20 cellular contexts compared by ENCODE assay signal in the genomic region with DNA sequence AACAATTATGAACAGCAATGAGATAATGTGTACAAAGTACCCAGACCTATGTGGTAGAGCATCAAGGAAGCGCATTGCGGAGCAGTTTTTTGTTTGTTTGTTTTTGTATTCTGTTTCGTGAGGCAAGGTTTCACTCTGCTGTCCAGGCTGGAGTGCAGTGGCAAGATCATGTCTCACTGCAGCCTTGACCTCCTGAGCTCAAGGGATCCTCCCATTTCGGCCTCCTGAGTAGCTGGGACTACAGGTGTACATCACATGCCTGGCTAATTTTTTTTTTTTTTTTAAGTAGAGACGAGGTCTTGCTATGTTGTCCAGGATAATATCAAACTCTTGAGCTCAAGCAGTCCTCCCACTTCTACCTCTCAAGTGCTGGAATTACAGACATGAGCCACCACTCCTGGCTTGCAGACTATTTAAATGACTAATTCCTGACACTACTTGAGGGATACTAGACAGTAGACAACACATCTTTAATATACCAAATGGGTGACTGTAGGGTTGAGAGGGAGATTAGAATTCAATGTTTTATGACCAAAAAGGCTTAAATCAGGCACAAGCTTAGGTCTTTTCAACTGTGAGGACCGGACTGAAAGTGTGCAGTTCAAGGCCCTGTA. TPM values are rescaled to one million over a fixed set of nuclear protein-coding genes. Genes with fewer than 3 reads are reported as not detected.
DNase-seq lines count a peak whose midpoint lies in the region; ATAC-seq, FAIRE-seq and TF ChIP-seq lines count a peak whose summit lies in the region.
"Had no signal": no experiment of that assay in that cellular context is flagged by ENCODE, and none has a peak within 500 bp of the region (broad histone marks: within the 10 kb centered on the region; RNA-seq: fewer than 3 reads in every experiment).

No MANE protein-coding gene starts in this region.

- no peaks in the 10 kb centered on the region for H3K4me1 Mint-ChIP-seq in CD8-positive, alpha-beta memory T cell
- H3K4me1 Mint-ChIP-seq: CD14-positive monocyte had no signal

- CTCF ChIA-PET in CD8-positive, alpha-beta memory T cell (lab: Charles Lee): no interaction called here
- CTCF ChIA-PET in IMR-90 (lab: Yijun Ruan, JAX): interaction anchor here (1.0 to 2.1 kb wide), 2 partner anchors 84 to 91 kb away, joined by 4 read pairs; no protein-coding TSS in a partner anchor

- in situ Hi-C loops in IMR-90 (cut with MboI; ENCODE audit: low sequenced_read_pairs): loop anchor here (10.0 kb wide), 1 partner anchor 76 kb away; no protein-coding TSS in a partner anchor

- H3K56ac ChIP-seq in IMR-90 (ENCODE audit: extremely low read depth, insufficient read depth, low read length): peak overlapping the region; percentile 89

- H3K18ac ChIP-seq in IMR-90 (ENCODE audit: low read depth, low read length) (peak overlapping the region; percentile 99), mesenchymal stem cell (ENCODE audit: low read depth in 1 of 2, low read length in 2 of 2) (no peak overlapping the region)

- intact Hi-C loops in IMR-90 (cut with micrococcal nuclease): loop anchor here (2.0 kb wide), 1 partner anchor 162 kb away; no protein-coding TSS in a partner anchor

- no peaks in the 10 kb centered on the region for H3K4me1 ChIP-seq in CD8-positive, alpha-beta memory T cell (ENCODE audit: insufficient read depth, low read length)
- H3K4me1 ChIP-seq in IMR-90 (ENCODE audit: control insufficient read depth, insufficient read depth, low read length) (peaks cover 11% of the 10 kb centered on the region; the same call in 1 of the 2 replicates), mesenchymal stem cell (ENCODE audit: control insufficient read depth, insufficient read depth, low read depth, low read length) (no peaks in the 10 kb centered on the region)
- H3K4me1 ChIP-seq: Caco-2 had no signal

- H3K36me3 ChIP-seq in CD8-positive, alpha-beta memory T cell (ENCODE audit: insufficient read depth, low read length): no peaks in the 10 kb centered on the region
- H3K36me3 ChIP-seq in IMR-90 (ENCODE audit: control insufficient read depth, insufficient read depth, low read length) (no peaks in the 10 kb centered on the region), bronchial epithelial cell (ENCODE audit: control insufficient read depth, insufficient read depth, low read length) (no peaks in the 10 kb centered on the region), mesenchymal stem cell (ENCODE audit: control insufficient read depth in 1 of 2, insufficient read depth in 2 of 2, low read depth in 1 of 2, low read length in 2 of 2) (no peaks in the 10 kb centered on the region)

- H3K4ac ChIP-seq in IMR-90 (ENCODE audit: low read depth, low read length) (peak overlapping the region; percentile 97), mesenchymal stem cell (ENCODE audit: low read depth in 1 of 2, low read length in 2 of 2) (no peak overlapping the region)

- peak overlapping the region; percentile 97 for H4K91ac ChIP-seq in IMR-90 (ENCODE audit: insufficient read depth, low read depth, low read length)
- no peak overlapping the region for H4K91ac ChIP-seq in mesenchymal stem cell (ENCODE audit: low read length)

- H3K14ac ChIP-seq in IMR-90 (replicated peaks; ENCODE audit: low read depth, low read length) (peak overlapping the region; percentile 88), mesenchymal stem cell (ENCODE audit: low read length in 2 of 2) (no peak overlapping the region)

- peak overlapping the region; percentile 99 for H4K5ac ChIP-seq in IMR-90 (ENCODE audit: low read depth, low read length)

- 88% methylated on average over 2 of the region's 6 CpGs; no CpG with 5 or more reads in 1 of the 2 experiments for WGBS in IMR-90 (ENCODE audit: extremely low coverage in 2 of 2, insufficient read length in 1 of 2), 2 experiments
- 76% methylated on average over 6 of the region's 6 CpGs for WGBS in mesenchymal stem cell

- peak overlapping the region; percentile 38 for H3K27ac ChIP-seq in CD8-positive, alpha-beta memory T cell (ENCODE audit: low read depth, low read length)
- H3K27ac ChIP-seq in IMR-90 (ENCODE audit: insufficient read depth, low read length) (peak overlapping the region; percentile 77), mesenchymal stem cell (ENCODE audit: low read length, poor library complexity, severe bottlenecking) (no peak overlapping the region)

- no peak overlapping the region for H3K4me3 Mint-ChIP-seq in CD8-positive, alpha-beta memory T cell
- H3K4me3 Mint-ChIP-seq: CD14-positive monocyte had no signal

- H3K23ac ChIP-seq in IMR-90 (ENCODE audit: low read depth, low read length) (peak overlapping the region; percentile 87), mesenchymal stem cell (ENCODE audit: low read length in 2 of 2) (no peak overlapping the region)

- peak overlapping the region; percentile 34 for H2AK9ac ChIP-seq in IMR-90 (replicated peaks; ENCODE audit: low read depth, low read length, poor library complexity)

- no peak for DNase-seq in CD8-positive, alpha-beta memory T cell
- DNase-seq in IMR-90 (peak; percentile 44), bronchial epithelial cell (ENCODE audit: low read depth) (peak; percentile 36), mesenchymal stem cell (peak; percentile 6), T-helper 1 cell (no peak)
- DNase-seq: Caco-2, DMS79, GF-D8, H7, NCI-H1048, NCI-H1694, NCI-H774, Right ventricle myocardium superior, SK-N-SH had no signal

- H3K4me3 ChIP-seq in CD8-positive, alpha-beta memory T cell (ENCODE audit: low read length): no peak overlapping the region
- H3K4me3 ChIP-seq in IMR-90 (ENCODE audit: insufficient read depth, low read depth, low read length): no peak overlapping the region
- H3K4me3 ChIP-seq in bronchial epithelial cell (ENCODE audit: low read depth, low read length): no peak overlapping the region
- H3K4me3 ChIP-seq in mesenchymal stem cell (ENCODE audit: insufficient read depth in 1 of 2, low read depth in 1 of 2, low read length in 2 of 2): no peak overlapping the region

- no peak for TF ChIP-seq POLR2A in IMR-90 (IDR thresholded peaks at IDR 0.05; ENCODE audit: low read depth, low read length)

- POLR2A ChIA-PET in CD8-positive, alpha-beta memory T cell (lab: Charles Lee): no interaction called here
- POLR2A ChIA-PET in IMR-90 (lab: Charles Lee; ENCODE audit: unreplicated experiment): interaction anchor here (0.6 to 1.7 kb wide), 2 partner anchors 75 to 78 kb away, joined by 3 to 6 read pairs; no protein-coding TSS in a partner anchor

- no peaks in the 10 kb centered on the region for H3K27me3 ChIP-seq in CD8-positive, alpha-beta memory T cell (ENCODE audit: insufficient read depth, low read length, poor library complexity, severe bottlenecking)
- H3K27me3 ChIP-seq in IMR-90 (ENCODE audit: control insufficient read depth, insufficient read depth, low read length) (no peaks in the 10 kb centered on the region), bronchial epithelial cell (ENCODE audit: control insufficient read depth, insufficient read depth, low read length) (no peaks in the 10 kb centered on the region), mesenchymal stem cell (ENCODE audit: control insufficient read depth in 1 of 2, insufficient read depth in 1 of 2, low read length in 2 of 2) (no peaks in the 10 kb centered on the region)

- no peak for TF ChIP-seq RAD21 in IMR-90 (IDR thresholded peaks at IDR 0.05; ENCODE audit: low read length)

- H2BK20ac ChIP-seq in IMR-90 (ENCODE audit: low read depth, low read length): peak overlapping the region; percentile 98

- H2AK5ac ChIP-seq in IMR-90 (ENCODE audit: low read depth, low read length) (peak overlapping the region; percentile 93), mesenchymal stem cell (ENCODE audit: low read length, severe bottlenecking) (no peak overlapping the region)

- H3K9me3 ChIP-seq in CD8-positive, alpha-beta memory T cell (ENCODE audit: low read length): no peaks in the 10 kb centered on the region
- H3K9me3 ChIP-seq in IMR-90 (ENCODE audit: control insufficient read depth, insufficient read depth, low read length) (no peaks in the 10 kb centered on the region), mesenchymal stem cell (ENCODE audit: control insufficient read depth, low read length) (no peaks in the 10 kb centered on the region)
- H3K9me3 ChIP-seq: Caco-2, SK-N-SH had no signal

- H4K8ac ChIP-seq in IMR-90 (ENCODE audit: low read depth in 2 of 2, low read length in 2 of 2) (peak overlapping the region; percentile 83 to 88), mesenchymal stem cell (ENCODE audit: low read length) (no peak overlapping the region)

- no peaks in the 10 kb centered on the region; the same call in 1 of the 2 replicates for H3K9me1 ChIP-seq in IMR-90 (ENCODE audit: insufficient read depth, low read length)

- H2BK12ac ChIP-seq in mesenchymal stem cell (ENCODE audit: low read length in 2 of 2): no peak overlapping the region

- no peak overlapping the region for H3K9ac ChIP-seq in IMR-90 (ENCODE audit: low read depth, low read length)
- H3K9ac ChIP-seq in mesenchymal stem cell (ENCODE audit: low read length): no peak overlapping the region
- H3K9ac ChIP-seq: SK-N-SH had no signal

- no peaks in the 10 kb centered on the region for H4K20me1 ChIP-seq in IMR-90 (ENCODE audit: insufficient read depth, low read length)

- H2BK5ac ChIP-seq in IMR-90 (ENCODE audit: low read depth, low read length, poor library complexity, severe bottlenecking) (peak overlapping the region; percentile 99), mesenchymal stem cell (ENCODE audit: low read depth, low read length, poor library complexity, severe bottlenecking) (no peak overlapping the region)

- no peak overlapping the region for H2AFZ ChIP-seq in IMR-90 (replicated peaks; ENCODE audit: low read length, poor library complexity)
- no peak overlapping the region for H2AFZ ChIP-seq in mesenchymal stem cell (ENCODE audit: low read depth, low read length)

- H2BK120ac ChIP-seq in IMR-90 (ENCODE audit: low read depth, low read length): peak overlapping the region; percentile 97
- H2BK120ac ChIP-seq in mesenchymal stem cell (ENCODE audit: low read depth, low read length): no peak overlapping the region

- H3K4me2 ChIP-seq in IMR-90 (ENCODE audit: low read depth, low read length) (no peak overlapping the region; the same call in 1 of the 2 replicates), mesenchymal stem cell (ENCODE audit: low read length, poor library complexity, severe bottlenecking) (no peak overlapping the region)
- H3K4me2 ChIP-seq: SK-N-SH had no signal

- H2BK15ac ChIP-seq in IMR-90 (ENCODE audit: low read depth, low read length) (peak overlapping the region; percentile 96; the same call in 2 of the 3 replicates), mesenchymal stem cell (ENCODE audit: low read depth, poor library complexity, severe bottlenecking) (no peak overlapping the region)

- no peak for ATAC-seq in IMR-90 (ENCODE audit: low read depth)
- ATAC-seq in HG02970 (IDR thresholded peaks at IDR 0.05; ENCODE audit: low FRiP score, unreplicated experiment): no peak
- ATAC-seq in GM21367 (IDR thresholded peaks at IDR 0.05; ENCODE audit: unreplicated experiment): no peak
- ATAC-seq in GM19351 (IDR thresholded peaks at IDR 0.05; ENCODE audit: unreplicated experiment): no peak

- TF ChIP-seq CTCF in IMR-90 (conservative IDR thresholded peaks at IDR 0.05; ENCODE audit: low read depth, low read length): no peak
- TF ChIP-seq CTCF in bronchial epithelial cell (IDR thresholded peaks at IDR 0.05; ENCODE audit: insufficient read depth, low read length, severe bottlenecking): no peak

- TSS peak; percentile 51 for BruUV-seq in IMR-90 (replicated peaks; lab: Mats Ljungman, UMichigan)

- peaks cover under 1 to 5% of the 10 kb centered on the region in 2 donors for H3K27me3 Mint-ChIP-seq in CD8-positive, alpha-beta memory T cell

- peaks cover 0 to 3% (median 0%) of the 10 kb centered on the region in 5 donors for H3K9me3 Mint-ChIP-seq in CD8-positive, alpha-beta memory T cell

- no peak overlapping the region for H3K27ac Mint-ChIP-seq in CD8-positive, alpha-beta memory T cell
- H3K27ac Mint-ChIP-seq: CD14-positive monocyte had no signal

- H3K36me3 Mint-ChIP-seq in CD8-positive, alpha-beta memory T cell: no peaks in the 10 kb centered on the region
- H3K36me3 Mint-ChIP-seq: CD14-positive monocyte had no signal

- dilution Hi-C loops in IMR-90 (cut with HindIII; ENCODE audit: low sequenced_read_pairs, unreplicated experiment): no loop called here

- no peaks in the 10 kb centered on the region for H3K79me1 ChIP-seq in IMR-90 (ENCODE audit: low read depth in 1 of 2, low read length in 2 of 2)
- no peaks in the 10 kb centered on the region for H3K79me1 ChIP-seq in mesenchymal stem cell (replicated peaks; ENCODE audit: low read length, poor library complexity, severe bottlenecking)

- no peak for FAIRE-seq in bronchial epithelial cell (lab: Jason Lieb, UNC)
- FAIRE-seq: A204.1 had no signal

RNA-seq across cellular contexts. Expression of a gene that starts 12.7 kb away (rescaled TPM):
- not detected for total RNA-seq in CD8-positive, alpha-beta memory T cell
- polyA plus RNA-seq in CD8-positive, alpha-beta memory T cell: not detected
- total RNA-seq in IMR-90 (2012; rRNA removed): not detected in 2 replicates
- polyA plus RNA-seq in IMR-90 (2012; rRNA removed): 0.11 TPM in 1 of 2 replicates, not detected in the other
- 0.16 TPM in 1 of 2 replicates, not detected in the other for polyA plus RNA-seq in IMR-90 (2012; cell fraction: cytosol; rRNA removed)
- polyA plus RNA-seq in IMR-90 (2012; cell fraction: nucleus; rRNA removed; ENCODE audit: low replicate concordance): 0.09 TPM in 1 of 2 replicates, not detected in the other
- total RNA-seq in bronchial epithelial cell: not detected in 2 replicates
- polyA plus RNA-seq in mesenchymal stem cell (2013, experiment 1 of 2): not detected
- not detected for polyA plus RNA-seq in mesenchymal stem cell (2013, experiment 2 of 2)
- total RNA-seq: Caco-2, H7, HT-29, Right ventricle myocardium superior had no signal
- polyA plus RNA-seq: CD14-positive monocyte had no signal

RNA-seq across cellular contexts. Expression of a gene that starts 19.3 kb away (rescaled TPM):
- not detected for total RNA-seq in CD8-positive, alpha-beta memory T cell
- polyA plus RNA-seq in CD8-positive, alpha-beta memory T cell: not detected
- total RNA-seq in IMR-90 (2012; rRNA removed) (1.4 and 3.2 TPM in 2 replicates), bronchial epithelial cell (not detected in 2 replicates)
- 7.7 and 12.7 TPM in 2 replicates for polyA plus RNA-seq in IMR-90 (2012; rRNA removed)
- 13.7 and 33.6 TPM in 2 replicates for polyA plus RNA-seq in IMR-90 (2012; cell fraction: cytosol; rRNA removed)
- polyA plus RNA-seq in IMR-90 (2012; cell fraction: nucleus; rRNA removed; ENCODE audit: low replicate concordance): 4.8 and 12.2 TPM in 2 replicates
- polyA plus RNA-seq in mesenchymal stem cell (2013, experiment 1 of 2): 0.06 TPM
- polyA plus RNA-seq in mesenchymal stem cell (2013, experiment 2 of 2): not detected
- total RNA-seq: Caco-2, HT-29, Right ventricle myocardium superior had no signal
- polyA plus RNA-seq: CD14-positive monocyte had no signal

RNA-seq across cellular contexts. Expression of a gene that starts 34.4 kb away (rescaled TPM):
- not detected for total RNA-seq in CD8-positive, alpha-beta memory T cell
- not detected for polyA plus RNA-seq in CD8-positive, alpha-beta memory T cell
- 0.54 TPM in 1 of 2 replicates, not detected in the other for total RNA-seq in IMR-90 (2012; rRNA removed)
- 1.7 TPM in 1 of 2 replicates, not detected in the other for polyA plus RNA-seq in IMR-90 (2012; rRNA removed)
- 0.55 and 1.3 TPM in 2 replicates for polyA plus RNA-seq in IMR-90 (2012; cell fraction: cytosol; rRNA removed)
- polyA plus RNA-seq in IMR-90 (2012; cell fraction: nucleus; rRNA removed; ENCODE audit: low replicate concordance): not detected in 2 replicates
- total RNA-seq in bronchial epithelial cell: not detected in 2 replicates
- not detected for polyA plus RNA-seq in mesenchymal stem cell (2013, experiment 1 of 2)
- not detected for polyA plus RNA-seq in mesenchymal stem cell (2013, experiment 2 of 2)
- total RNA-seq: Caco-2, H7, HT-29, Right ventricle myocardium superior had no signal

RNA-seq across cellular contexts. Expression of a gene that starts 35.1 kb away (rescaled TPM):
- total RNA-seq in CD8-positive, alpha-beta memory T cell: not detected
- polyA plus RNA-seq in CD8-positive, alpha-beta memory T cell: not detected
- total RNA-seq in IMR-90 (2012; rRNA removed) (not detected in 2 replicates), bronchial epithelial cell (not detected in 2 replicates)
- not detected in 2 replicates for polyA plus RNA-seq in IMR-90 (2012; rRNA removed)
- not detected in 2 replicates for polyA plus RNA-seq in IMR-90 (2012; cell fraction: cytosol; rRNA removed)
- not detected in 2 replicates for polyA plus RNA-seq in IMR-90 (2012; cell fraction: nucleus; rRNA removed; ENCODE audit: low replicate concordance)
- not detected for polyA plus RNA-seq in mesenchymal stem cell (2013, experiment 1 of 2)
- polyA plus RNA-seq in mesenchymal stem cell (2013, experiment 2 of 2): not detected
- total RNA-seq: Caco-2, H7, HT-29, Right ventricle myocardium superior had no signal
- polyA plus RNA-seq: CD14-positive monocyte, SK-N-SH had no signal

RNA-seq across cellular contexts. Expression of a gene that starts 39.4 kb away (rescaled TPM):
- total RNA-seq in CD8-positive, alpha-beta memory T cell: not detected
- polyA plus RNA-seq in CD8-positive, alpha-beta memory T cell: not detected
- not detected in 2 replicates for total RNA-seq in IMR-90 (2012; rRNA removed)
- polyA plus RNA-seq in IMR-90 (2012; rRNA removed): not detected in 2 replicates
- polyA plus RNA-seq in IMR-90 (2012; cell fraction: cytosol; rRNA removed): not detected in 2 replicates
- not detected in 2 replicates for polyA plus RNA-seq in IMR-90 (2012; cell fraction: nucleus; rRNA removed; ENCODE audit: low replicate concordance)
- not detected in 2 replicates for total RNA-seq in bronchial epithelial cell
- polyA plus RNA-seq in mesenchymal stem cell (2013, experiment 1 of 2): not detected
- polyA plus RNA-seq in mesenchymal stem cell (2013, experiment 2 of 2): not detected
- total RNA-seq: Caco-2, H7, HT-29, Right ventricle myocardium superior had no signal
- polyA plus RNA-seq: CD14-positive monocyte, SK-N-SH had no signal

Comparison
In these comparisons a context has a peak if more than half of its experiments do, and no peak if none do; other contexts are left out.
1. DNase-seq: peak in IMR-90 (single experiment), bronchial epithelial cell (single experiment) and mesenchymal stem cell (single experiment); none in CD8-positive, alpha-beta memory T cell (0 of 5) and T-helper 1 cell (0 of 5).